ENCODE assay signal across 1 cellular context in genomic region chr2:105256431-105257047, GRCh38.
TF ChIP-seq lines count a peak whose summit lies in the region.

No MANE protein-coding gene starts in this region.

TF ChIP-seq in GM23338, 12 proteins besides CTCF, POLR2A, EP300 and RAD21 (continued from another document):
- TF ChIP-seq CREB1 (CRISPR knock-in tag; IDR thresholded peaks at IDR 0.05; ENCODE audit: low read depth) = no peak
- no peak for TF ChIP-seq REST (IDR thresholded peaks at IDR 0.05; ENCODE audit: unreplicated experiment)
- TF ChIP-seq POLR2AphosphoS5 (IDR thresholded peaks at IDR 0.05; ENCODE audit: low read depth) = no peak
- no peak for TF ChIP-seq EZH2 (IDR thresholded peaks at IDR 0.05; ENCODE audit: low read depth, unreplicated experiment)
- no peak for TF ChIP-seq STAT1 (IDR thresholded peaks at IDR 0.05; ENCODE audit: unreplicated experiment)
TF ChIP-seq in GM23338: peak in this region for 0.
